ENCODE assay signal across 10 cellular contexts in genomic region chr10:46223064-46223480, GRCh38.
DNase-seq lines count a peak whose midpoint lies in the region; ATAC-seq and TF ChIP-seq lines count a peak whose summit lies in the region.
"Had no signal": no experiment of that assay in that cellular context is flagged by ENCODE, and none has a peak within 500 bp of the region (broad histone marks: within the 10 kb centered on the region; RNA-seq: fewer than 3 reads in every experiment).

No MANE protein-coding gene starts in this region.

- CTCF ChIA-PET in Calu3 (lab: Charles Lee): no interaction called here
- CTCF ChIA-PET in HEK293T (lab: Yijun Ruan, JAX): no interaction called here
- CTCF ChIA-PET in CD4-positive, alpha-beta memory T cell (lab: Charles Lee; ENCODE audit: partially characterized antibody): interaction anchor here (1.4 kb wide), 1 partner anchor 33 kb away, joined by 3 read pairs; no protein-coding TSS in a partner anchor

- no peaks in the 10 kb centered on the region for H3K4me1 ChIP-seq in neuronal stem cell (ENCODE audit: control insufficient read depth in 2 of 2, insufficient read depth in 1 of 2, low read depth in 1 of 2, low read length in 2 of 2)
- no peaks in the 10 kb centered on the region for H3K4me1 ChIP-seq in CD4-positive, alpha-beta memory T cell (ENCODE audit: insufficient read depth, low read length)
- H3K4me1 ChIP-seq in heart left ventricle: no peaks in the 10 kb centered on the region

- no peak overlapping the region for H2BK5ac ChIP-seq in neuronal stem cell (ENCODE audit: low read length)

- WGBS in neuronal stem cell (ENCODE audit: extremely low coverage in 2 of 2, insufficient read length in 2 of 2, insufficient replicate concordance in 1 of 2), 2 donors: no CpG with 5 or more reads among the region's 5 CpGs
- WGBS in heart left ventricle, 4 donors: 85 to 99% (median 94%) methylated on average over 4 to 5 of the region's 5 CpGs

- H2AFZ ChIP-seq in neuronal stem cell (ENCODE audit: low read length): peak overlapping the region; percentile 52

- H3K9ac ChIP-seq in neuronal stem cell (ENCODE audit: low read depth, low read length, poor library complexity): no peak overlapping the region

- H3K4me1 Mint-ChIP-seq in Calu3 (ENCODE audit: low read depth, unreplicated experiment): no peaks in the 10 kb centered on the region
- peaks cover under 1% of the 10 kb centered on the region for H3K4me1 Mint-ChIP-seq in activated T-cell treated with anti-CD3 and anti-CD28 coated beads, Interleukin-2, amount 50 U/mL, for 24 hours (ENCODE audit: low read depth)
- peaks cover 2 to 12% (median 4%) of the 10 kb centered on the region in 4 donors for H3K4me1 Mint-ChIP-seq in CD4-positive, alpha-beta memory T cell

- H3K4me2 ChIP-seq in neuronal stem cell (ENCODE audit: insufficient read depth, low read length, poor library complexity, severe bottlenecking): no peak overlapping the region

- H3K36me3 ChIP-seq in neuronal stem cell (replicated peaks in 1 of 2; ENCODE audit: control insufficient read depth in 2 of 2, insufficient read depth in 2 of 2, low read length in 2 of 2) (no peaks in the 10 kb centered on the region), heart left ventricle (no peaks in the 10 kb centered on the region)
- peaks cover 6% of the 10 kb centered on the region for H3K36me3 ChIP-seq in CD4-positive, alpha-beta memory T cell (ENCODE audit: insufficient read depth, low read length)

- H3K4me3 ChIP-seq in neuronal stem cell (ENCODE audit: low read length in 2 of 2) (peak overlapping the region in 1 of 2 donors; percentile 60), heart left ventricle (no peak overlapping the region)
- H3K4me3 ChIP-seq in CD4-positive, alpha-beta memory T cell (ENCODE audit: low read length in 2 of 2): no peak overlapping the region

- no peaks in the 10 kb centered on the region for H3K36me3 Mint-ChIP-seq in Calu3 (ENCODE audit: insufficient read depth, unreplicated experiment)
- H3K36me3 Mint-ChIP-seq in activated T-cell treated with anti-CD3 and anti-CD28 coated beads, Interleukin-2, amount 50 U/mL, for 24 hours (ENCODE audit: low read depth): peaks cover 7% of the 10 kb centered on the region
- H3K36me3 Mint-ChIP-seq in CD4-positive, alpha-beta memory T cell: peaks cover 37 to 51% of the 10 kb centered on the region in 2 donors

- BruUV-seq in Calu3 (replicated peaks; lab: Mats Ljungman, UMichigan): no TSS peak

- H3K18ac ChIP-seq in neuronal stem cell (ENCODE audit: low read length): no peak overlapping the region

- peak; percentile 53 for TF ChIP-seq CTCF in Calu3 (IDR thresholded peaks at IDR 0.05; ENCODE audit: unreplicated experiment)
- TF ChIP-seq CTCF in heart left ventricle (IDR thresholded peaks at IDR 0.05): no peak

- TF ChIP-seq POLR2A in heart left ventricle (IDR thresholded peaks at IDR 0.05): no peak

- H3K14ac ChIP-seq in neuronal stem cell (ENCODE audit: low read length): no peak overlapping the region

- H3K79me1 ChIP-seq in neuronal stem cell (ENCODE audit: low read depth, low read length): no peaks in the 10 kb centered on the region

- no peak overlapping the region for H2BK120ac ChIP-seq in neuronal stem cell (ENCODE audit: low read depth, low read length)

- no peak overlapping the region for H4K91ac ChIP-seq in neuronal stem cell (ENCODE audit: low read depth, low read length, poor library complexity)

- peaks cover 0 to 4% of the 10 kb centered on the region in 2 donors for H3K9me3 ChIP-seq in neuronal stem cell (replicated peaks in 1 of 2; ENCODE audit: control insufficient read depth in 2 of 2, insufficient read depth in 1 of 2, low read depth in 1 of 2, low read length in 2 of 2)
- no peaks in the 10 kb centered on the region for H3K9me3 ChIP-seq in CD4-positive, alpha-beta memory T cell (ENCODE audit: control insufficient read depth in 1 of 2, low read length in 2 of 2)
- no peaks in the 10 kb centered on the region for H3K9me3 ChIP-seq in heart left ventricle

- POLR2A ChIA-PET in HEK293T (lab: Yijun Ruan, JAX): no interaction called here
- POLR2A ChIA-PET in CD4-positive, alpha-beta memory T cell (lab: Charles Lee; ENCODE audit: partially characterized antibody): no interaction called here

- H2BK12ac ChIP-seq in neuronal stem cell (ENCODE audit: low read length): no peak overlapping the region

- H2BK15ac ChIP-seq in neuronal stem cell (ENCODE audit: low read length): no peak overlapping the region

- no peak overlapping the region for H3K4me3 Mint-ChIP-seq in Calu3 (ENCODE audit: low read depth, unreplicated experiment)
- no peak overlapping the region for H3K4me3 Mint-ChIP-seq in activated T-cell treated with anti-CD3 and anti-CD28 coated beads, Interleukin-2, amount 50 U/mL, for 24 hours
- H3K4me3 Mint-ChIP-seq in CD4-positive, alpha-beta memory T cell: no peak overlapping the region
- H3K4me3 Mint-ChIP-seq: activated naive CD8-positive, alpha-beta T cell treated with anti-CD3 and anti-CD28 coated beads, Interleukin-2, amount 10 ng/mL, durations not matched to agents 7 days and 5 days; T-cell had no signal

- no peak for ATAC-seq in heart left ventricle
- ATAC-seq: T-cell had no signal

- H4K8ac ChIP-seq in neuronal stem cell (ENCODE audit: low read depth, low read length): peak overlapping the region; percentile 43

- DNase-seq in Calu3 (peak; percentile 44), HEK293T (ENCODE audit: extremely low spot score) (no peak), neuronal stem cell (ENCODE audit: low spot score) (no peak), NCI-H187 treated with DMSO at 0.1 percent for 48 hours (lab: John Stamatoyannopoulos, UW) (no peak), heart left ventricle (no peak)
- peak; percentile 35 for DNase-seq in activated T-cell treated with anti-CD3 and anti-CD28 coated beads, Interleukin-2, amount 50 U/mL, for 24 hours
- DNase-seq in CD4-positive, alpha-beta memory T cell: no peak
- DNase-seq: activated naive CD8-positive, alpha-beta T cell treated with anti-CD3 and anti-CD28 coated beads, Interleukin-2, amount 10 ng/mL, durations not matched to agents 7 days and 5 days; NCI-H2081 had no signal

- H2AK5ac ChIP-seq in neuronal stem cell (ENCODE audit: low read depth, low read length): no peak overlapping the region

- no peak overlapping the region for H3K4ac ChIP-seq in neuronal stem cell (ENCODE audit: low read length)

- no peaks in the 10 kb centered on the region for H3K9me3 Mint-ChIP-seq in Calu3 (ENCODE audit: low read depth, unreplicated experiment)
- no peaks in the 10 kb centered on the region for H3K9me3 Mint-ChIP-seq in activated T-cell treated with anti-CD3 and anti-CD28 coated beads, Interleukin-2, amount 50 U/mL, for 24 hours
- no peaks in the 10 kb centered on the region for H3K9me3 Mint-ChIP-seq in CD4-positive, alpha-beta memory T cell
- H3K9me3 Mint-ChIP-seq: activated naive CD8-positive, alpha-beta T cell treated with anti-CD3 and anti-CD28 coated beads, Interleukin-2, amount 10 ng/mL, durations not matched to agents 7 days and 5 days; T-cell had no signal

- peaks cover 80% of the 10 kb centered on the region for H3K27me3 Mint-ChIP-seq in Calu3 (ENCODE audit: unreplicated experiment)
- no peaks in the 10 kb centered on the region for H3K27me3 Mint-ChIP-seq in activated T-cell treated with anti-CD3 and anti-CD28 coated beads, Interleukin-2, amount 50 U/mL, for 24 hours
- no peaks in the 10 kb centered on the region for H3K27me3 Mint-ChIP-seq in CD4-positive, alpha-beta memory T cell
- H3K27me3 Mint-ChIP-seq: activated naive CD8-positive, alpha-beta T cell treated with anti-CD3 and anti-CD28 coated beads, Interleukin-2, amount 10 ng/mL, durations not matched to agents 7 days and 5 days; T-cell had no signal

- H3K23ac ChIP-seq in neuronal stem cell (ENCODE audit: low read depth, low read length, poor library complexity): no peak overlapping the region

- H3K27me3 ChIP-seq in neuronal stem cell (ENCODE audit: control insufficient read depth in 3 of 3, insufficient read depth in 3 of 3, low read depth in 1 of 3, low read length in 3 of 3): no peaks in the 10 kb centered on the region
- H3K27me3 ChIP-seq in CD4-positive, alpha-beta memory T cell (ENCODE audit: insufficient read depth, low read length): no peaks in the 10 kb centered on the region
- peaks cover 0 to 3% (median 0%) of the 10 kb centered on the region in 9 donors for H3K27me3 ChIP-seq in heart left ventricle

- H3K27ac ChIP-seq in neuronal stem cell (replicated peaks; ENCODE audit: low read length) (no peak overlapping the region), heart left ventricle (no peak overlapping the region)
- no peak overlapping the region for H3K27ac ChIP-seq in CD4-positive, alpha-beta memory T cell (ENCODE audit: low read depth, low read length)

- intact Hi-C loops in Calu3 (cut with micrococcal nuclease; ENCODE audit: unreplicated experiment): no loop called here
- intact Hi-C loops in CD4-positive, alpha-beta memory T cell (cut with micrococcal nuclease): no loop called here
- intact Hi-C loops in heart left ventricle (cut with DNase I): no loop called here

- H3K27ac Mint-ChIP-seq in Calu3 (ENCODE audit: unreplicated experiment): no peak overlapping the region
- peak overlapping the region; percentile 20 for H3K27ac Mint-ChIP-seq in activated T-cell treated with anti-CD3 and anti-CD28 coated beads, Interleukin-2, amount 50 U/mL, for 24 hours
- peak overlapping the region in 2 of 7 donors; percentile 7 to 71 for H3K27ac Mint-ChIP-seq in CD4-positive, alpha-beta memory T cell
- H3K27ac Mint-ChIP-seq: activated naive CD8-positive, alpha-beta T cell treated with anti-CD3 and anti-CD28 coated beads, Interleukin-2, amount 10 ng/mL, durations not matched to agents 7 days and 5 days; T-cell had no signal

TF ChIP-seq in HEK293T, 16 proteins besides CTCF, POLR2A, EP300 and RAD21:
- no peak for TF ChIP-seq ARNT (IDR thresholded peaks at IDR 0.05)
- TF ChIP-seq NFRKB (IDR thresholded peaks at IDR 0.05): no peak
- no peak for TF ChIP-seq L3MBTL2 (conservative IDR thresholded peaks at IDR 0.05)
- TF ChIP-seq FOXM1 (IDR thresholded peaks at IDR 0.05; ENCODE audit: borderline replicate concordance): 0 out of 2 replicates have a peak, but pooled peaks have one; percentile 3
- no peak for TF ChIP-seq SP1 (IDR thresholded peaks at IDR 0.05)
- TF ChIP-seq SUZ12 (IDR thresholded peaks at IDR 0.05): no peak
- no peak for TF ChIP-seq HDGF (IDR thresholded peaks at IDR 0.05; ENCODE audit: borderline replicate concordance)

Comparison
In these comparisons a context has a peak if more than half of its experiments do, and no peak if none do; other contexts are left out.
1. DNase-seq: peak in Calu3 (single experiment) and activated T-cell treated with anti-CD3 and anti-CD28 coated beads, Interleukin-2, amount 50 U/mL, for 24 hours (single experiment); none in HEK293T (single experiment), neuronal stem cell (single experiment), NCI-H187 treated with DMSO at 0.1 percent for 48 hours (single experiment), CD4-positive, alpha-beta memory T cell (0 of 5) and heart left ventricle (0 of 5).